1 cellular context compared by ENCODE assay signal in genomic region chr6:31875852-31876251, GRCh38.
TF ChIP-seq lines count a peak whose summit lies in the region.

No MANE protein-coding gene starts in this region.

TF ChIP-seq in HEK293T, 16 proteins besides CTCF, POLR2A, EP300 and RAD21:
- TF ChIP-seq BHLHE40 (IDR thresholded peaks at IDR 0.05; ENCODE audit: borderline replicate concordance) (no peak), FOXK2 (IDR thresholded peaks at IDR 0.05) (no peak), CTBP1 (IDR thresholded peaks at IDR 0.05; ENCODE audit: borderline replicate concordance) (no peak), HDGF (IDR thresholded peaks at IDR 0.05; ENCODE audit: borderline replicate concordance) (no peak), ARNT (IDR thresholded peaks at IDR 0.05) (no peak), SP1 (IDR thresholded peaks at IDR 0.05) (no peak), FOXM1 (IDR thresholded peaks at IDR 0.05; ENCODE audit: borderline replicate concordance) (no peak), ELF4 (IDR thresholded peaks at IDR 0.05) (no peak), SUZ12 (IDR thresholded peaks at IDR 0.05) (no peak), FOXA1 (IDR thresholded peaks at IDR 0.05) (no peak), TARDBP (IDR thresholded peaks at IDR 0.05) (no peak), LEF1 (IDR thresholded peaks at IDR 0.05; ENCODE audit: borderline replicate concordance) (no peak), NFRKB (IDR thresholded peaks at IDR 0.05) (no peak)
- TF ChIP-seq, protein P1, sequence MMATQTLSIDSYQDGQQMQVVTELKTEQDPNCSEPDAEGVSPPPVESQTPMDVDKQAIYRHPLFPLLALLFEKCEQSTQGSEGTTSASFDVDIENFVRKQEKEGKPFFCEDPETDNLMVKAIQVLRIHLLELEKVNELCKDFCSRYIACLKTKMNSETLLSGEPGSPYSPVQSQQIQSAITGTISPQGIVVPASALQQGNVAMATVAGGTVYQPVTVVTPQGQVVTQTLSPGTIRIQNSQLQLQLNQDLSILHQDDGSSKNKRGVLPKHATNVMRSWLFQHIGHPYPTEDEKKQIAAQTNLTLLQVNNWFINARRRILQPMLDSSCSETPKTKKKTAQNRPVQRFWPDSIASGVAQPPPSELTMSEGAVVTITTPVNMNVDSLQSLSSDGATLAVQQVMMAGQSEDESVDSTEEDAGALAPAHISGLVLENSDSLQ (IDR thresholded peaks at IDR 0.05): no peak
